ENCODE assay signal across 29 cellular contexts in the genomic region with DNA sequence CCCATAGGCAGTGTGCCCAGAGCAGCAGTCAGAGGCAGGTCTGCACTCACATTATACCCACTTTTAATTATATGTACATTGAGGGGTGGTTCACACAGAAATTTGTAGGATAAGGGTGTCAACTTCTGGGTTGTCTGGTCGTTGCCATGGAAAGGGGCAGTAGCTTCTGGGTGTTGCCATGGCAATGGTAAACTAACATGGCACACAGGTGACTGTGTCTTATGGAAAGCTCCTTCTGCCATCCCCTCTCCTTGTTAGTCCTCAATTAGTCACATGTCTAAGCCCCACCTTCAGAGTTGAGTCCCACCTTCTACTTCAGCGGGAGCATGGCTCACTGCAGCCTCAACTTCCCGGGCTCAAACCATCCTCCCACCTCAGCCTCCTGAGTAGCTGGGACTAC.
"Had no signal": no experiment of that assay in that cellular context is flagged by ENCODE, and none has a peak within 500 bp of the region (broad histone marks: within the 10 kb centered on the region; RNA-seq: fewer than 3 reads in every experiment).

No MANE protein-coding gene starts in this region.

- H3K4me3 ChIP-seq: ascending aorta, body of pancreas, SJSA1 had no signal

- FAIRE-seq: bronchial epithelial cell had no signal

- H3K27me3 ChIP-seq: ascending aorta, body of pancreas, SJSA1 had no signal

- H3K4me1 ChIP-seq: ascending aorta, body of pancreas had no signal

- H3K27ac ChIP-seq: ascending aorta, body of pancreas, SJSA1 had no signal

- H3K36me3 ChIP-seq: ascending aorta, SJSA1 had no signal

- ATAC-seq: activated naive CD4-positive, alpha-beta T cell treated with anti-CD3 and anti-CD28 coated beads, Interleukin-2, amount 50 U/mL, for 72 hours; activated naive CD8-positive, alpha-beta T cell treated with anti-CD3 and anti-CD28 coated beads, Interleukin-2, amount 50 U/mL, for 24 hours; activated T-cell treated with anti-CD3 and anti-CD28 coated beads, Interleukin-2, amount 50 U/mL, for 4 hours; body of pancreas; Panc1; SK-N-SH treated with all-trans-retinoic acid at 6 μM for 48 hours had no signal

- H3K9me3 ChIP-seq: ascending aorta, body of pancreas, SJSA1 had no signal

- DNase-seq: activated CD4-positive, alpha-beta T cell treated with anti-CD3 and anti-CD28 coated beads for 48 hours; activated CD4-positive, alpha-beta T cell treated with anti-CD3 and anti-CD28 coated beads, Interleukin-2, amount 50 U/mL, for 4 hours; activated CD4-positive, CD25-positive, alpha-beta regulatory T cell treated with anti-CD3 and anti-CD28 coated beads, Interleukin-2, amount 50 U/mL, for 72 hours; activated CD8-positive, alpha-beta memory T cell treated with anti-CD3 and anti-CD28 coated beads for 24 hours; activated effector memory CD4-positive, alpha-beta T cell treated with anti-CD3 and anti-CD28 coated beads, Interleukin-2, amount 50 U/mL, for 16 hours; activated naive CD4-positive, alpha-beta T cell treated with Interleukin-2 at 50 U/mL for 16 hours; activated naive CD8-positive, alpha-beta T cell treated with anti-CD3 and anti-CD28 coated beads, Interleukin-2, amount 50 U/mL, for 24 hours; activated T-cell treated with anti-CD3 and anti-CD28 coated beads, Interleukin-2, amount 50 U/mL, for 4 hours; amniotic stem cell; body of pancreas; central memory CD4-positive, alpha-beta T cell; KBM-7; NCI-H1092 treated with DMSO at 0.1 percent for 48 hours; NCI-H1417 treated with DMSO at 0.1 percent for 48 hours; NCI-H1694; NCI-H2029; NCI-H2107; NCI-H2171 treated with DMSO at 0.1 percent for 48 hours; NCI-H226; NCI-H526; NK-92 treated with Interleukin-12 subunit alpha and Interleukin-12 subunit beta, amount 100 ng/mL, for 24 hours; OCI-M1; SHP77 had no signal
